In genomic region chr19:7349231-7349591, GRCh38 we compare ENCODE assay signal across 17 cellular contexts. TPM values are rescaled to one million over a fixed set of nuclear protein-coding genes. Genes with fewer than 3 reads are reported as not detected.
DNase-seq lines count a peak whose midpoint lies in the region; ATAC-seq and TF ChIP-seq lines count a peak whose summit lies in the region.
"Had no signal": no experiment of that assay in that cellular context is flagged by ENCODE, and none has a peak within 500 bp of the region (broad histone marks: within the 10 kb centered on the region; RNA-seq: fewer than 3 reads in every experiment).

No MANE protein-coding gene starts in this region.

- peak overlapping the region; percentile 89 to 99 (median 95) for H3K27ac Mint-ChIP-seq in CD4-positive, alpha-beta memory T cell
- H3K27ac Mint-ChIP-seq in activated T-helper 2 cell treated with anti-CD3 and anti-CD28 coated beads, Interferon-gamma antibody, Interleukin-2, Interleukin-4, amounts not matched to agents 10 μg/mL and 5 μg/mL and 100 μg/mL, durations not matched to agents 14 hours and 24 hours and 36 hours, result peak overlapping the region; percentile 88
- H3K27ac Mint-ChIP-seq in natural killer cell treated with Interleukin-12 subunit alpha and Interleukin-12 subunit beta and Interleukin-15 and Interleukin-18, amount 100 ng/mL, for 72 hours, result peak overlapping the region; percentile 89 to 96
- H3K27ac Mint-ChIP-seq: WTC11 had no signal

- H3K4me1 ChIP-seq in CD4-positive, alpha-beta memory T cell (ENCODE audit: insufficient read depth, low read length), result peaks cover 77% of the 10 kb centered on the region
- H3K4me1 ChIP-seq: thyroid gland had no signal

- CTCF ChIA-PET in CD4-positive, alpha-beta memory T cell (lab: Charles Lee; ENCODE audit: partially characterized antibody), result interaction anchor here (0.8 to 8.1 kb wide), 12 partner anchors 8 to 201 kb away, joined by 3 to 123 read pairs (median 5); no protein-coding TSS in a partner anchor

- intact Hi-C loops in CD4-positive, alpha-beta memory T cell (cut with micrococcal nuclease), result loop anchor here (5.0 kb wide), 1 partner anchor 152 kb away; no protein-coding TSS in a partner anchor
- intact Hi-C loops in activated T-helper 2 cell treated with anti-CD3 and anti-CD28 coated beads, Interferon-gamma antibody, Interleukin-2, Interleukin-4, amounts not matched to agents 10 μg/mL and 5 μg/mL and 100 μg/mL, durations not matched to agents 14 hours and 24 hours and 36 hours (cut with micrococcal nuclease), result no loop called here

- H3K36me3 Mint-ChIP-seq in CD4-positive, alpha-beta memory T cell, result peaks cover 27 to 35% of the 10 kb centered on the region in 2 donors
- peaks cover 10% of the 10 kb centered on the region for H3K36me3 Mint-ChIP-seq in activated T-helper 2 cell treated with anti-CD3 and anti-CD28 coated beads, Interferon-gamma antibody, Interleukin-2, Interleukin-4, amounts not matched to agents 10 μg/mL and 5 μg/mL and 100 μg/mL, durations not matched to agents 14 hours and 24 hours and 36 hours (ENCODE audit: low read depth)
- peaks cover 7% of the 10 kb centered on the region for H3K36me3 Mint-ChIP-seq in natural killer cell treated with Interleukin-12 subunit alpha and Interleukin-12 subunit beta and Interleukin-15 and Interleukin-18, amount 100 ng/mL, for 72 hours

- peaks cover 40 to 81% (median 60%) of the 10 kb centered on the region in 4 donors for H3K4me1 Mint-ChIP-seq in CD4-positive, alpha-beta memory T cell
- H3K4me1 Mint-ChIP-seq in activated T-helper 2 cell treated with anti-CD3 and anti-CD28 coated beads, Interferon-gamma antibody, Interleukin-2, Interleukin-4, amounts not matched to agents 10 μg/mL and 5 μg/mL and 100 μg/mL, durations not matched to agents 14 hours and 24 hours and 36 hours (ENCODE audit: low read depth), result peaks cover 46% of the 10 kb centered on the region
- peaks cover 49 to 63% of the 10 kb centered on the region in 2 donors for H3K4me1 Mint-ChIP-seq in natural killer cell treated with Interleukin-12 subunit alpha and Interleukin-12 subunit beta and Interleukin-15 and Interleukin-18, amount 100 ng/mL, for 72 hours (ENCODE audit: low read depth in 2 of 2)

- DNase-seq in CD4-positive, alpha-beta memory T cell, result peak in 1 of 5 donors; percentile 37
- DNase-seq in activated T-helper 2 cell treated with anti-CD3 and anti-CD28 coated beads, Interferon-gamma antibody, Interleukin-2, Interleukin-4, amounts not matched to agents 10 μg/mL and 5 μg/mL and 100 μg/mL, durations not matched to agents 14 hours and 24 hours and 36 hours (ENCODE audit: low spot score), result no peak
- no peak for DNase-seq in natural killer cell treated with Interleukin-12 subunit alpha and Interleukin-12 subunit beta and Interleukin-15 and Interleukin-18, amount 100 ng/mL, for 72 hours (ENCODE audit: low spot score)
- no peak for DNase-seq in erythroblast (lab: John Stamatoyannopoulos, UW)
- no peak for DNase-seq in dermis blood vessel endothelial cell
- DNase-seq: foreskin melanocyte, islet precursor cell, NCI-H748 treated with DMSO at 0.1 percent for 48 hours, SHP77 treated with DMSO at 0.1 percent for 48 hours, thyroid gland had no signal

- H3K4me3 Mint-ChIP-seq in CD4-positive, alpha-beta memory T cell, result peak overlapping the region; percentile 93 to 100 (median 98)
- peak overlapping the region; percentile 84 for H3K4me3 Mint-ChIP-seq in activated T-helper 2 cell treated with anti-CD3 and anti-CD28 coated beads, Interferon-gamma antibody, Interleukin-2, Interleukin-4, amounts not matched to agents 10 μg/mL and 5 μg/mL and 100 μg/mL, durations not matched to agents 14 hours and 24 hours and 36 hours (ENCODE audit: low read depth)
- peak overlapping the region; percentile 87 for H3K4me3 Mint-ChIP-seq in natural killer cell treated with Interleukin-12 subunit alpha and Interleukin-12 subunit beta and Interleukin-15 and Interleukin-18, amount 100 ng/mL, for 72 hours
- H3K4me3 Mint-ChIP-seq: WTC11 had no signal

- POLR2A ChIA-PET in CD4-positive, alpha-beta memory T cell (lab: Charles Lee; ENCODE audit: partially characterized antibody), result interaction anchor here (0.7 to 4.3 kb wide), 32 partner anchors 8 to 1387 kb away, joined by 3 to 50 read pairs (median 6); partner anchors contain the start of genes MCOLN1, PET100, PEX11G and STXBP2

- H3K9me3 Mint-ChIP-seq in CD4-positive, alpha-beta memory T cell, result peaks cover 0 to 11% (median 6%) of the 10 kb centered on the region in 8 donors
- H3K9me3 Mint-ChIP-seq in activated T-helper 2 cell treated with anti-CD3 and anti-CD28 coated beads, Interferon-gamma antibody, Interleukin-2, Interleukin-4, amounts not matched to agents 10 μg/mL and 5 μg/mL and 100 μg/mL, durations not matched to agents 14 hours and 24 hours and 36 hours, result peaks cover 14% of the 10 kb centered on the region
- peaks cover 9% of the 10 kb centered on the region for H3K9me3 Mint-ChIP-seq in natural killer cell treated with Interleukin-12 subunit alpha and Interleukin-12 subunit beta and Interleukin-15 and Interleukin-18, amount 100 ng/mL, for 72 hours

- H3K4me3 ChIP-seq in CD4-positive, alpha-beta memory T cell (ENCODE audit: low read length in 2 of 2), result peak overlapping the region; percentile 96 to 100
- peak overlapping the region; percentile 57 for H3K4me3 ChIP-seq in GM12875 (ENCODE audit: low read depth, low read length)
- H3K4me3 ChIP-seq: coronary artery, thyroid gland had no signal

- ATAC-seq in natural killer cell treated with Interleukin-12 subunit alpha and Interleukin-12 subunit beta and Interleukin-15 and Interleukin-18, amount 100 ng/mL, for 72 hours, result no peak
- ATAC-seq in HG02973 (IDR thresholded peaks at IDR 0.05; ENCODE audit: unreplicated experiment), result no peak
- ATAC-seq in HG02642 (IDR thresholded peaks at IDR 0.05; ENCODE audit: poor library complexity, unreplicated experiment), result no peak
- ATAC-seq: HepG2, WTC11 had no signal

- no peaks in the 10 kb centered on the region for H3K36me3 ChIP-seq in CD4-positive, alpha-beta memory T cell (ENCODE audit: insufficient read depth, low read length)
- H3K36me3 ChIP-seq: sigmoid colon, thyroid gland had no signal

- no peaks in the 10 kb centered on the region for H3K27me3 ChIP-seq in CD4-positive, alpha-beta memory T cell (ENCODE audit: insufficient read depth, low read length)
- H3K27me3 ChIP-seq: sigmoid colon, thyroid gland had no signal

- no peaks in the 10 kb centered on the region for H3K27me3 Mint-ChIP-seq in CD4-positive, alpha-beta memory T cell
- H3K27me3 Mint-ChIP-seq in activated T-helper 2 cell treated with anti-CD3 and anti-CD28 coated beads, Interferon-gamma antibody, Interleukin-2, Interleukin-4, amounts not matched to agents 10 μg/mL and 5 μg/mL and 100 μg/mL, durations not matched to agents 14 hours and 24 hours and 36 hours (ENCODE audit: low read depth), result no peaks in the 10 kb centered on the region
- H3K27me3 Mint-ChIP-seq in natural killer cell treated with Interleukin-12 subunit alpha and Interleukin-12 subunit beta and Interleukin-15 and Interleukin-18, amount 100 ng/mL, for 72 hours, result no peaks in the 10 kb centered on the region

- TF ChIP-seq CTCF in GM12875 (IDR thresholded peaks at IDR 0.05; ENCODE audit: borderline replicate concordance, insufficient read depth, low read depth, low read length), result no peak

- no peak for TF ChIP-seq POLR2A in erythroblast (IDR thresholded peaks at IDR 0.05; ENCODE audit: low read length)

- peak overlapping the region; percentile 74 for H3K27ac ChIP-seq in CD4-positive, alpha-beta memory T cell (ENCODE audit: low read depth, low read length)
- H3K27ac ChIP-seq: coronary artery, sigmoid colon, thyroid gland had no signal

- no peaks in the 10 kb centered on the region for H3K9me3 ChIP-seq in CD4-positive, alpha-beta memory T cell (ENCODE audit: control insufficient read depth in 1 of 2, low read length in 2 of 2)
- H3K9me3 ChIP-seq: thyroid gland had no signal

RNA-seq across cellular contexts. Expression of gene ARHGEF18, which starts 0.5 kb away (rescaled TPM):
- 10 to 100 TPM; 82.3 to 83.8 TPM for total RNA-seq in CD4-positive, alpha-beta memory T cell
- polyA plus RNA-seq in CD4-positive, alpha-beta memory T cell, result 10 to 100 TPM in 1 of 2 donors, 1 to 10 TPM in 1; 2.2 to 11.1 TPM
- 42.5 and 44.4 TPM in 2 replicates for total RNA-seq in activated T-helper 2 cell treated with anti-CD3 and anti-CD28 coated beads, Interferon-gamma antibody, Interleukin-2, Interleukin-4, amounts not matched to agents 10 μg/mL and 5 μg/mL and 100 μg/mL, durations not matched to agents 14 hours and 24 hours and 36 hours
- total RNA-seq in natural killer cell treated with Interleukin-12 subunit alpha and Interleukin-12 subunit beta and Interleukin-15 and Interleukin-18, amount 100 ng/mL, for 72 hours, result 10 to 100 TPM; 42.3 to 56.3 TPM
- 37.8 and 45.3 TPM in 2 replicates for total RNA-seq in dermis blood vessel endothelial cell

RNA-seq across cellular contexts. Expression of gene INSR, which starts 55.0 kb away (rescaled TPM):
- total RNA-seq in CD4-positive, alpha-beta memory T cell, result 1 to 10 TPM; 1.2 to 2.2 TPM
- polyA plus RNA-seq in CD4-positive, alpha-beta memory T cell, result under 1 TPM; 0.06 to 0.13 TPM
- 2.4 TPM in 2 replicates for total RNA-seq in activated T-helper 2 cell treated with anti-CD3 and anti-CD28 coated beads, Interferon-gamma antibody, Interleukin-2, Interleukin-4, amounts not matched to agents 10 μg/mL and 5 μg/mL and 100 μg/mL, durations not matched to agents 14 hours and 24 hours and 36 hours
- total RNA-seq in natural killer cell treated with Interleukin-12 subunit alpha and Interleukin-12 subunit beta and Interleukin-15 and Interleukin-18, amount 100 ng/mL, for 72 hours, result 1 to 10 TPM; 1.1 to 1.7 TPM
- total RNA-seq in dermis blood vessel endothelial cell, result 41.7 and 76.2 TPM in 2 replicates

Comparison
In these comparisons a context has a peak if more than half of its experiments do, and no peak if none do; other contexts are left out.
1. RNA of gene INSR, which starts 55.0 kb away (total RNA-seq): 41.7 to 76.2 TPM in dermis blood vessel endothelial cell; 2.4 TPM in activated T-helper 2 cell treated with anti-CD3 and anti-CD28 coated beads, Interferon-gamma antibody, Interleukin-2, Interleukin-4, amounts not matched to agents 10 μg/mL and 5 μg/mL and 100 μg/mL, durations not matched to agents 14 hours and 24 hours and 36 hours, 1.2 to 2.2 TPM in CD4-positive, alpha-beta memory T cell and 1.1 to 1.7 TPM in natural killer cell treated with Interleukin-12 subunit alpha and Interleukin-12 subunit beta and Interleukin-15 and Interleukin-18, amount 100 ng/mL, for 72 hours; every median in the first group is over 10 times any median in the second.
2. Peak in every context shown above with its lines, with median percentiles within 50 percentile points of each other: H3K27ac Mint-ChIP-seq and H3K4me3 Mint-ChIP-seq.